In the genomic region with DNA sequence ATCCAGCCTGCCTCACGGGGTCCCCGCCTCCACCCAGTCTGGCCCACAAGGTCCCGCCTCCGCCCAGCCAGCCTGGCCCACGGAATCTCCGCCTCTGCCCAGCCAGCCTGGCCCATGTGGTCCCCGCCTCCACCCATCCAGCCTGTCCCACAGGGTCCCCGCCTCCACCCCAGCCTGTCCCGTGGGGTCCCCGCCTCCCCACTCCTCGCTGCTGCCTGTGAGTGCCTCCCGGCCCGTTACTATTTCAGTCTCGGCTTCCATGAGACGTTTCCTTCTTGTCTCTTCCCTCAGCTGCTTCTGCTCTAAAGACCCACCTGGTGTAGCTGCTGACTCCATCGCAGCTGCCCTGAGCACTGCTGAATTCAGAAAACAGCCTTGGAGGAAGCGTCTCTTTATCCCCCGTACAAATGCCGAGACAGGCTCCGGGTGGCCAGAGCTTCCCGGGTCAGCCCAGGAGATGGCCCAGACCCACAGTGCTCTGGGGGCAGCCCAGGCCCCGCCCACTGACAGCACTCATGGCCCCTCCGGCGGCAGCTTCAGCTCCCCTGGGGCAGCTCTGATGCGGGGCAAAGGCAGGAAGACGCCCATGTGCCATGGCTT, we compare ENCODE assay signal across 8 cellular contexts.
DNase-seq lines count a peak whose midpoint lies in the region; ATAC-seq and TF ChIP-seq lines count a peak whose summit lies in the region.

No MANE protein-coding gene starts in this region.

- H3K4me2 ChIP-seq in skeletal muscle satellite cell (ENCODE audit: low read length), result peak overlapping the region; percentile 73

- no peaks in the 10 kb centered on the region for H3K4me1 ChIP-seq in ACC112 (ENCODE audit: control insufficient read depth, insufficient read depth, low read length, unreplicated experiment)
- peaks cover 10% of the 10 kb centered on the region for H3K4me1 ChIP-seq in skeletal muscle satellite cell (ENCODE audit: control insufficient read depth, insufficient read depth, low read length)
- no peaks in the 10 kb centered on the region for H3K4me1 ChIP-seq in HAP-1

- H3K9me3 ChIP-seq in skeletal muscle satellite cell (replicated peaks; ENCODE audit: low read length) (no peaks in the 10 kb centered on the region), HAP-1 (no peaks in the 10 kb centered on the region)

- no peaks in the 10 kb centered on the region for H3K36me3 ChIP-seq in ACC112 (ENCODE audit: insufficient read depth, low read length)
- H3K36me3 ChIP-seq in skeletal muscle satellite cell (ENCODE audit: insufficient read depth, low read length), result no peaks in the 10 kb centered on the region
- H3K36me3 ChIP-seq in HAP-1 (replicated peaks), result peaks cover 3% of the 10 kb centered on the region; the same call in 1 of the 2 replicates

- 0 out of 2 replicates have a peak overlapping the region, but pooled peaks have one; percentile 13 for H3K4me3 ChIP-seq in ACC112 (ENCODE audit: low read depth, low read length)
- peak overlapping the region; percentile 9 for H3K4me3 ChIP-seq in skeletal muscle satellite cell (ENCODE audit: low read length)
- no peak overlapping the region for H3K4me3 ChIP-seq in HAP-1

- DNase-seq in ecto neural progenitor cell (ENCODE audit: low spot score) (peak; percentile 67), NOMO-1 treated with DMSO at 0.1 percent for 48 hours (lab: John Stamatoyannopoulos, UW; ENCODE audit: unreplicated experiment) (no peak), HEK293T (ENCODE audit: extremely low spot score) (no peak), HAP-1 (ENCODE audit: low spot score in 2 of 2) (no peak)

- H3K27ac ChIP-seq in ACC112 (ENCODE audit: low read depth, low read length), result no peak overlapping the region

- H2AFZ ChIP-seq in ACC112 (ENCODE audit: low read length, unreplicated experiment), result no peak overlapping the region

- H3K27me3 ChIP-seq in ACC112 (ENCODE audit: insufficient read depth, low read length) (no peaks in the 10 kb centered on the region), skeletal muscle satellite cell (ENCODE audit: control insufficient read depth, insufficient read depth, low read length) (no peaks in the 10 kb centered on the region), HAP-1 (ENCODE audit: low read depth) (no peaks in the 10 kb centered on the region)

- peak; percentile 41 for TF ChIP-seq POLR2A in GM19193 (IDR thresholded peaks at IDR 0.05; ENCODE audit: extremely low read depth, insufficient read depth, insufficient read length)

- no peaks in the 10 kb centered on the region for H3K79me2 ChIP-seq in ACC112 (ENCODE audit: control insufficient read depth, insufficient read depth, low read length, unreplicated experiment)

- CTCF ChIA-PET in HEK293T (lab: Yijun Ruan, JAX), result no interaction called here

- in situ Hi-C loops in HAP-1 (cut with MboI; ENCODE audit: low sequenced_read_pairs), result no loop called here

- H3K9ac ChIP-seq in skeletal muscle satellite cell (ENCODE audit: low read depth, low read length), result peak overlapping the region; percentile 28

- POLR2A ChIA-PET in HEK293T (lab: Yijun Ruan, JAX), result no interaction called here

- peak; percentile 74 for ATAC-seq in HG03175 (IDR thresholded peaks at IDR 0.05; ENCODE audit: unreplicated experiment)

TF ChIP-seq in HEK293T, 16 proteins besides CTCF, POLR2A, EP300 and RAD21:
- no peak for TF ChIP-seq FOXA1 (IDR thresholded peaks at IDR 0.05)
- no peak for TF ChIP-seq NFRKB (IDR thresholded peaks at IDR 0.05)
- no peak for TF ChIP-seq ELF4 (IDR thresholded peaks at IDR 0.05)
- TF ChIP-seq LEF1 (IDR thresholded peaks at IDR 0.05; ENCODE audit: borderline replicate concordance), result no peak
- TF ChIP-seq CTBP1 (IDR thresholded peaks at IDR 0.05; ENCODE audit: borderline replicate concordance), result no peak
- TF ChIP-seq FOXK2 (IDR thresholded peaks at IDR 0.05), result no peak
- no peak for TF ChIP-seq ARNT (IDR thresholded peaks at IDR 0.05)
- no peak for TF ChIP-seq HDGF (IDR thresholded peaks at IDR 0.05; ENCODE audit: borderline replicate concordance)
- TF ChIP-seq SP1 (IDR thresholded peaks at IDR 0.05), result no peak
- TF ChIP-seq BHLHE40 (IDR thresholded peaks at IDR 0.05; ENCODE audit: borderline replicate concordance), result no peak
- no peak for TF ChIP-seq PKNOX1 (IDR thresholded peaks at IDR 0.05)
- TF ChIP-seq SUZ12 (IDR thresholded peaks at IDR 0.05), result no peak
- TF ChIP-seq ZNF384 (IDR thresholded peaks at IDR 0.05), result no peak
